1 cellular context compared by ENCODE assay signal in genomic region chr1:13751458-13751871, GRCh38.
TF ChIP-seq lines count a peak whose summit lies in the region.

No MANE protein-coding gene starts in this region.

TF ChIP-seq in HEK293, 187 proteins besides CTCF, POLR2A, EP300 and RAD21 (continued from another document):
- no peak for TF ChIP-seq ZSCAN4 (tag by site-specific recombination; IDR thresholded peaks at IDR 0.05)
- TF ChIP-seq MEIS1 (CRISPR knock-in tag; IDR thresholded peaks at IDR 0.05; ENCODE audit: borderline replicate concordance): no peak
- TF ChIP-seq ZNF114 (tag by site-specific recombination; IDR thresholded peaks at IDR 0.05): no peak
- TF ChIP-seq ZNF404 (tag by site-specific recombination; IDR thresholded peaks at IDR 0.05): no peak
- TF ChIP-seq ZNF426 (tag by site-specific recombination; IDR thresholded peaks at IDR 0.05): no peak
- TF ChIP-seq SALL2 (tag by site-specific recombination; IDR thresholded peaks at IDR 0.05; ENCODE audit: borderline replicate concordance): no peak
- peak; percentile 53; the same call in 1 of the 2 replicates for TF ChIP-seq ZBTB21 (tag by site-specific recombination; IDR thresholded peaks at IDR 0.05)
- no peak for TF ChIP-seq ZNF433 (tag by site-specific recombination; IDR thresholded peaks at IDR 0.05; ENCODE audit: low read depth)
- TF ChIP-seq ZNF510 (tag by site-specific recombination; IDR thresholded peaks at IDR 0.05; ENCODE audit: insufficient replicate concordance): no peak
- TF ChIP-seq ZNF791 (tag by site-specific recombination; IDR thresholded peaks at IDR 0.05): no peak
- TF ChIP-seq OVOL3 (tag by site-specific recombination; IDR thresholded peaks at IDR 0.05): no peak
- no peak for TF ChIP-seq KLF7 (tag by site-specific recombination; IDR thresholded peaks at IDR 0.05; ENCODE audit: borderline replicate concordance)
- peak; percentile 56; the same call in 1 of the 2 replicates for TF ChIP-seq ZNF664 (tag by site-specific recombination; IDR thresholded peaks at IDR 0.05)
- TF ChIP-seq ZNF596 (tag by site-specific recombination; IDR thresholded peaks at IDR 0.05): no peak
- no peak for TF ChIP-seq ZBTB17 (tag by site-specific recombination; IDR thresholded peaks at IDR 0.05)
- no peak for TF ChIP-seq HOXD13 (CRISPR knock-in tag; IDR thresholded peaks at IDR 0.05; ENCODE audit: borderline replicate concordance)
- TF ChIP-seq PRDM6 (tag by site-specific recombination; IDR thresholded peaks at IDR 0.05): peak; percentile 82
- peak; percentile 83 for TF ChIP-seq SCRT2 (tag by site-specific recombination; IDR thresholded peaks at IDR 0.05)
- no peak for TF ChIP-seq ZNF449 (tag by site-specific recombination; IDR thresholded peaks at IDR 0.05)
- TF ChIP-seq ZNF629 (tag by site-specific recombination; IDR thresholded peaks at IDR 0.05): peak; percentile 89
- no peak for TF ChIP-seq PBX3 (CRISPR knock-in tag; IDR thresholded peaks at IDR 0.05)
- peak; percentile 51; the same call in 1 of the 2 replicates for TF ChIP-seq SCRT1 (tag by site-specific recombination; IDR thresholded peaks at IDR 0.05; ENCODE audit: borderline replicate concordance)
- TF ChIP-seq ZNF394 (tag by site-specific recombination; IDR thresholded peaks at IDR 0.05; ENCODE audit: borderline replicate concordance): no peak
- TF ChIP-seq MZF1 (tag by site-specific recombination; IDR thresholded peaks at IDR 0.05; ENCODE audit: borderline replicate concordance): no peak
- TF ChIP-seq INSM2 (tag by site-specific recombination; IDR thresholded peaks at IDR 0.05): no peak
- no peak for TF ChIP-seq KLF17 (tag by site-specific recombination; IDR thresholded peaks at IDR 0.05)
- TF ChIP-seq ZNF18 (tag by site-specific recombination; IDR thresholded peaks at IDR 0.05): no peak
- TF ChIP-seq ELK4 (IDR thresholded peaks at IDR 0.05; ENCODE audit: borderline replicate concordance, low read depth, low read length): no peak
- 0 out of 2 replicates have a peak, but pooled peaks have one; percentile 20 for TF ChIP-seq ZEB2 (tag by site-specific recombination; IDR thresholded peaks at IDR 0.05)
